1 cellular context compared by ENCODE assay signal in the genomic region with DNA sequence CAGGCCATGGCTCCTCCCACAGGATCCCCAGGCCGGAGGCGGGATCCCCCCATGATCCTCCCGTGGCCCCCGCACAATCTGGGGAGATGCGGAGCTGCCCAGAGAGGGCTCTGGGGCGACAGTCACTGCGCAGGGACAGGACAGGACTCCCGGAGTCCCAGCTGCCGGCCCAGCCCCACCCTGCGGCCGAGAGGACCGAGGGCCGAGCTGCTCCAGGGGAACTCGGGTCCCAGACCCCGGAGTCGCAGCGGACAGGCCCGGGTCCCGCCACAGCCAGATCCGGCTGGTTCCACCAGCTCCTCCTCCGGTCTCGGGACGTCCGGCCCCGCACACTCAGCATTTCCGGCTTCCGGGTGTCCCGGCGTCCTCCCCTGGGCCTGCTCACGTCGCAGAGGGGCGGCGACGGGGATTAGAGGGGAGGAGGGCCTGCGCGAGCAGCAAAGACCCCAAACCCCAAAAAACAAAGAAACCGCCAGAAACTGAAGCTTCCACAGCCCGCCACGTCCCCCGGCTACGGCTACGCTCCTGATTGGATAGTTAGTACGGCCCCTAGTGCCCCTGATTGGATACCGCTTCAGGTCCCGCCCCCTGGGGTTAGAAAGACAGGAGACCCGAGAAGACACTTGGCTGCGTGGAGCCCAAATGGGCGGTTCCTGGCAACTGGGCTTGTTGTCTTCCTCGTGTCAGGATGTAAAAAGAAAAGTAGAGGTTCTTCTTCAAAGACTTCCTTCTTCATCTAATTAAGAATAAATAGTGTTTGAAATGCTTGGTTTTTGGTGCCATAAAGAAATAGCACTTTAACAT.
TF ChIP-seq lines count a peak whose summit lies in the region.

No MANE protein-coding gene starts in this region.

TF ChIP-seq in HepG2, 621 proteins besides CTCF, POLR2A, EP300 and RAD21 (continued from another document and continues in another):
- TF ChIP-seq, protein P1, sequence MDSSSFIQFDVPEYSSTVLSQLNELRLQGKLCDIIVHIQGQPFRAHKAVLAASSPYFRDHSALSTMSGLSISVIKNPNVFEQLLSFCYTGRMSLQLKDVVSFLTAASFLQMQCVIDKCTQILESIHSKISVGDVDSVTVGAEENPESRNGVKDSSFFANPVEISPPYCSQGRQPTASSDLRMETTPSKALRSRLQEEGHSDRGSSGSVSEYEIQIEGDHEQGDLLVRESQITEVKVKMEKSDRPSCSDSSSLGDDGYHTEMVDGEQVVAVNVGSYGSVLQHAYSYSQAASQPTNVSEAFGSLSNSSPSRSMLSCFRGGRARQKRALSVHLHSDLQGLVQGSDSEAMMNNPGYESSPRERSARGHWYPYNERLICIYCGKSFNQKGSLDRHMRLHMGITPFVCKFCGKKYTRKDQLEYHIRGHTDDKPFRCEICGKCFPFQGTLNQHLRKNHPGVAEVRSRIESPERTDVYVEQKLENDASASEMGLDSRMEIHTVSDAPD (CRISPR knock-in tag; IDR thresholded peaks at IDR 0.05): no peak
- TF ChIP-seq ZMAT3 (CRISPR knock-in tag; conservative IDR thresholded peaks at IDR 0.05) (0 out of 2 replicates have a peak, but pooled peaks have one; percentile 7), SMYD3 (CRISPR knock-in tag; IDR thresholded peaks at IDR 0.05) (no peak), ELF1 (CRISPR knock-in tag; IDR thresholded peaks at IDR 0.05) (peak; percentile 93), POLR2AphosphoS5 (IDR thresholded peaks at IDR 0.05; ENCODE audit: low read depth, low read length) (peak; percentile 62), FOXC1 (CRISPR knock-in tag; IDR thresholded peaks at IDR 0.05; ENCODE audit: borderline replicate concordance) (no peak), MIXL1 (CRISPR knock-in tag; IDR thresholded peaks at IDR 0.05) (no peak), NBN (conservative IDR thresholded peaks at IDR 0.05) (no peak), ZNF816 (CRISPR knock-in tag; IDR thresholded peaks at IDR 0.05; ENCODE audit: borderline replicate concordance) (no peak; the same call in 1 of the 2 replicates), SOX6 (IDR thresholded peaks at IDR 0.05) (no peak), SOX6 (CRISPR knock-in tag; IDR thresholded peaks at IDR 0.05) (peak; percentile 44), RELA (CRISPR knock-in tag; IDR thresholded peaks at IDR 0.05) (no peak), BORCS8-MEF2B (CRISPR knock-in tag; IDR thresholded peaks at IDR 0.05) (no peak), ZNF430 (CRISPR knock-in tag; IDR thresholded peaks at IDR 0.05) (no peak), MEIS2 (CRISPR knock-in tag; IDR thresholded peaks at IDR 0.05) (no peak; the same call in 1 of the 2 replicates), SMC3 (IDR thresholded peaks at IDR 0.05; ENCODE audit: low read length) (no peak), TP53 (CRISPR knock-in tag; conservative IDR thresholded peaks at IDR 0.05) (no peak), CAMTA2 (CRISPR knock-in tag; IDR thresholded peaks at IDR 0.05; ENCODE audit: borderline replicate concordance) (peak; percentile 90; the same call in 1 of the 2 replicates), SNRNP70 (IDR thresholded peaks at IDR 0.05; ENCODE audit: low read depth, low read length) (no peak), SIX4 (CRISPR knock-in tag; IDR thresholded peaks at IDR 0.05) (no peak; the same call in 1 of the 2 replicates), ZNF878 (CRISPR knock-in tag; IDR thresholded peaks at IDR 0.05) (no peak), CHD2 (IDR thresholded peaks at IDR 0.05; ENCODE audit: low read depth, low read length) (no peak), KDM4B (CRISPR knock-in tag; IDR thresholded peaks at IDR 0.05) (no peak), FOSL2 (CRISPR knock-in tag; IDR thresholded peaks at IDR 0.05) (peak; percentile 30), TEAD3 (CRISPR knock-in tag; optimal IDR thresholded peaks at IDR 0.05; ENCODE audit: borderline replicate concordance) (no peak)
- TF ChIP-seq, protein P2, sequence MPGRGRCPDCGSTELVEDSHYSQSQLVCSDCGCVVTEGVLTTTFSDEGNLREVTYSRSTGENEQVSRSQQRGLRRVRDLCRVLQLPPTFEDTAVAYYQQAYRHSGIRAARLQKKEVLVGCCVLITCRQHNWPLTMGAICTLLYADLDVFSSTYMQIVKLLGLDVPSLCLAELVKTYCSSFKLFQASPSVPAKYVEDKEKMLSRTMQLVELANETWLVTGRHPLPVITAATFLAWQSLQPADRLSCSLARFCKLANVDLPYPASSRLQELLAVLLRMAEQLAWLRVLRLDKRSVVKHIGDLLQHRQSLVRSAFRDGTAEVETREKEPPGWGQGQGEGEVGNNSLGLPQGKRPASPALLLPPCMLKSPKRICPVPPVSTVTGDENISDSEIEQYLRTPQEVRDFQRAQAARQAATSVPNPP (CRISPR knock-in tag; IDR thresholded peaks at IDR 0.05): 0 out of 2 replicates have a peak, but pooled peaks have one; percentile 26
- TF ChIP-seq, protein P3, sequence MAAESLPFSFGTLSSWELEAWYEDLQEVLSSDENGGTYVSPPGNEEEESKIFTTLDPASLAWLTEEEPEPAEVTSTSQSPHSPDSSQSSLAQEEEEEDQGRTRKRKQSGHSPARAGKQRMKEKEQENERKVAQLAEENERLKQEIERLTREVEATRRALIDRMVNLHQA (CRISPR knock-in tag; IDR thresholded peaks at IDR 0.05): no peak
- TF ChIP-seq, protein P4, sequence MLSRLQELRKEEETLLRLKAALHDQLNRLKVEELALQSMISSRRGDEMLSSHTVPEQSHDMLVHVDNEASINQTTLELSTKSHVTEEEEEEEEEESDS (CRISPR knock-in tag; IDR thresholded peaks at IDR 0.05; ENCODE audit: borderline replicate concordance): no peak
- TF ChIP-seq, protein P5, sequence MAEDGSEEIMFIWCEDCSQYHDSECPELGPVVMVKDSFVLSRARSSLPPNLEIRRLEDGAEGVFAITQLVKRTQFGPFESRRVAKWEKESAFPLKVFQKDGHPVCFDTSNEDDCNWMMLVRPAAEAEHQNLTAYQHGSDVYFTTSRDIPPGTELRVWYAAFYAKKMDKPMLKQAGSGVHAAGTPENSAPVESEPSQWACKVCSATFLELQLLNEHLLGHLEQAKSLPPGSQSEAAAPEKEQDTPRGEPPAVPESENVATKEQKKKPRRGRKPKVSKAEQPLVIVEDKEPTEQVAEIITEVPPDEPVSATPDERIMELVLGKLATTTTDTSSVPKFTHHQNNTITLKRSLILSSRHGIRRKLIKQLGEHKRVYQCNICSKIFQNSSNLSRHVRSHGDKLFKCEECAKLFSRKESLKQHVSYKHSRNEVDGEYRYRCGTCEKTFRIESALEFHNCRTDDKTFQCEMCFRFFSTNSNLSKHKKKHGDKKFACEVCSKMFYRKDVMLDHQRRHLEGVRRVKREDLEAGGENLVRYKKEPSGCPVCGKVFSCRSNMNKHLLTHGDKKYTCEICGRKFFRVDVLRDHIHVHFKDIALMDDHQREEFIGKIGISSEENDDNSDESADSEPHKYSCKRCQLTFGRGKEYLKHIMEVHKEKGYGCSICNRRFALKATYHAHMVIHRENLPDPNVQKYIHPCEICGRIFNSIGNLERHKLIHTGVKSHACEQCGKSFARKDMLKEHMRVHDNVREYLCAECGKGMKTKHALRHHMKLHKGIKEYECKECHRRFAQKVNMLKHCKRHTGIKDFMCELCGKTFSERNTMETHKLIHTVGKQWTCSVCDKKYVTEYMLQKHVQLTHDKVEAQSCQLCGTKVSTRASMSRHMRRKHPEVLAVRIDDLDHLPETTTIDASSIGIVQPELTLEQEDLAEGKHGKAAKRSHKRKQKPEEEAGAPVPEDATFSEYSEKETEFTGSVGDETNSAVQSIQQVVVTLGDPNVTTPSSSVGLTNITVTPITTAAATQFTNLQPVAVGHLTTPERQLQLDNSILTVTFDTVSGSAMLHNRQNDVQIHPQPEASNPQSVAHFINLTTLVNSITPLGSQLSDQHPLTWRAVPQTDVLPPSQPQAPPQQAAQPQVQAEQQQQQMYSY (CRISPR knock-in tag; IDR thresholded peaks at IDR 0.05): no peak
- TF ChIP-seq, protein P6, sequence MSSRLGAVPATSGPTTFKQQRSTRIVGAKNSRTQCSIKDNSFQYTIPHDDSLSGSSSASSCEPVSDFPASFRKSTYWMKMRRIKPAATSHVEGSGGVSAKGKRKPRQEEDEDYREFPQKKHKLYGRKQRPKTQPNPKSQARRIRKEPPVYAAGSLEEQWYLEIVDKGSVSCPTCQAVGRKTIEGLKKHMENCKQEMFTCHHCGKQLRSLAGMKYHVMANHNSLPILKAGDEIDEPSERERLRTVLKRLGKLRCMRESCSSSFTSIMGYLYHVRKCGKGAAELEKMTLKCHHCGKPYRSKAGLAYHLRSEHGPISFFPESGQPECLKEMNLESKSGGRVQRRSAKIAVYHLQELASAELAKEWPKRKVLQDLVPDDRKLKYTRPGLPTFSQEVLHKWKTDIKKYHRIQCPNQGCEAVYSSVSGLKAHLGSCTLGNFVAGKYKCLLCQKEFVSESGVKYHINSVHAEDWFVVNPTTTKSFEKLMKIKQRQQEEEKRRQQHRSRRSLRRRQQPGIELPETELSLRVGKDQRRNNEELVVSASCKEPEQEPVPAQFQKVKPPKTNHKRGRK (CRISPR knock-in tag; IDR thresholded peaks at IDR 0.05): no peak
- TF ChIP-seq, protein P7, sequence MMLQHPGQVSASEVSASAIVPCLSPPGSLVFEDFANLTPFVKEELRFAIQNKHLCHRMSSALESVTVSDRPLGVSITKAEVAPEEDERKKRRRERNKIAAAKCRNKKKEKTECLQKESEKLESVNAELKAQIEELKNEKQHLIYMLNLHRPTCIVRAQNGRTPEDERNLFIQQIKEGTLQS (CRISPR knock-in tag; IDR thresholded peaks at IDR 0.05): no peak
- TF ChIP-seq, protein P8, sequence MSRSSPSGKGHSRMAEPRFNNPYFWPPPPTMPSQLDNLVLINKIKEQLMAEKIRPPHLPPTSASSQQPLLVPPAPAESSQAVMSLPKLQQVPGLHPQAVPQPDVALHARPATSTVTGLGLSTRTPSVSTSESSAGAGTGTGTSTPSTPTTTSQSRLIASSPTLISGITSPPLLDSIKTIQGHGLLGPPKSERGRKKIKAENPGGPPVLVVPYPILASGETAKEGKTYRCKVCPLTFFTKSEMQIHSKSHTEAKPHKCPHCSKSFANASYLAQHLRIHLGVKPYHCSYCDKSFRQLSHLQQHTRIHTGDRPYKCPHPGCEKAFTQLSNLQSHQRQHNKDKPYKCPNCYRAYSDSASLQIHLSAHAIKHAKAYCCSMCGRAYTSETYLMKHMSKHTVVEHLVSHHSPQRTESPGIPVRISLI (CRISPR knock-in tag; IDR thresholded peaks at IDR 0.05; ENCODE audit: borderline replicate concordance): no peak
- TF ChIP-seq, protein P9, sequence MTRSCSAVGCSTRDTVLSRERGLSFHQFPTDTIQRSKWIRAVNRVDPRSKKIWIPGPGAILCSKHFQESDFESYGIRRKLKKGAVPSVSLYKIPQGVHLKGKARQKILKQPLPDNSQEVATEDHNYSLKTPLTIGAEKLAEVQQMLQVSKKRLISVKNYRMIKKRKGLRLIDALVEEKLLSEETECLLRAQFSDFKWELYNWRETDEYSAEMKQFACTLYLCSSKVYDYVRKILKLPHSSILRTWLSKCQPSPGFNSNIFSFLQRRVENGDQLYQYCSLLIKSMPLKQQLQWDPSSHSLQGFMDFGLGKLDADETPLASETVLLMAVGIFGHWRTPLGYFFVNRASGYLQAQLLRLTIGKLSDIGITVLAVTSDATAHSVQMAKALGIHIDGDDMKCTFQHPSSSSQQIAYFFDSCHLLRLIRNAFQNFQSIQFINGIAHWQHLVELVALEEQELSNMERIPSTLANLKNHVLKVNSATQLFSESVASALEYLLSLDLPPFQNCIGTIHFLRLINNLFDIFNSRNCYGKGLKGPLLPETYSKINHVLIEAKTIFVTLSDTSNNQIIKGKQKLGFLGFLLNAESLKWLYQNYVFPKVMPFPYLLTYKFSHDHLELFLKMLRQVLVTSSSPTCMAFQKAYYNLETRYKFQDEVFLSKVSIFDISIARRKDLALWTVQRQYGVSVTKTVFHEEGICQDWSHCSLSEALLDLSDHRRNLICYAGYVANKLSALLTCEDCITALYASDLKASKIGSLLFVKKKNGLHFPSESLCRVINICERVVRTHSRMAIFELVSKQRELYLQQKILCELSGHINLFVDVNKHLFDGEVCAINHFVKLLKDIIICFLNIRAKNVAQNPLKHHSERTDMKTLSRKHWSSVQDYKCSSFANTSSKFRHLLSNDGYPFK (CRISPR knock-in tag; IDR thresholded peaks at IDR 0.05; ENCODE audit: borderline replicate concordance): peak; percentile 78; the same call in 1 of the 2 replicates
- TF ChIP-seq, protein P10, sequence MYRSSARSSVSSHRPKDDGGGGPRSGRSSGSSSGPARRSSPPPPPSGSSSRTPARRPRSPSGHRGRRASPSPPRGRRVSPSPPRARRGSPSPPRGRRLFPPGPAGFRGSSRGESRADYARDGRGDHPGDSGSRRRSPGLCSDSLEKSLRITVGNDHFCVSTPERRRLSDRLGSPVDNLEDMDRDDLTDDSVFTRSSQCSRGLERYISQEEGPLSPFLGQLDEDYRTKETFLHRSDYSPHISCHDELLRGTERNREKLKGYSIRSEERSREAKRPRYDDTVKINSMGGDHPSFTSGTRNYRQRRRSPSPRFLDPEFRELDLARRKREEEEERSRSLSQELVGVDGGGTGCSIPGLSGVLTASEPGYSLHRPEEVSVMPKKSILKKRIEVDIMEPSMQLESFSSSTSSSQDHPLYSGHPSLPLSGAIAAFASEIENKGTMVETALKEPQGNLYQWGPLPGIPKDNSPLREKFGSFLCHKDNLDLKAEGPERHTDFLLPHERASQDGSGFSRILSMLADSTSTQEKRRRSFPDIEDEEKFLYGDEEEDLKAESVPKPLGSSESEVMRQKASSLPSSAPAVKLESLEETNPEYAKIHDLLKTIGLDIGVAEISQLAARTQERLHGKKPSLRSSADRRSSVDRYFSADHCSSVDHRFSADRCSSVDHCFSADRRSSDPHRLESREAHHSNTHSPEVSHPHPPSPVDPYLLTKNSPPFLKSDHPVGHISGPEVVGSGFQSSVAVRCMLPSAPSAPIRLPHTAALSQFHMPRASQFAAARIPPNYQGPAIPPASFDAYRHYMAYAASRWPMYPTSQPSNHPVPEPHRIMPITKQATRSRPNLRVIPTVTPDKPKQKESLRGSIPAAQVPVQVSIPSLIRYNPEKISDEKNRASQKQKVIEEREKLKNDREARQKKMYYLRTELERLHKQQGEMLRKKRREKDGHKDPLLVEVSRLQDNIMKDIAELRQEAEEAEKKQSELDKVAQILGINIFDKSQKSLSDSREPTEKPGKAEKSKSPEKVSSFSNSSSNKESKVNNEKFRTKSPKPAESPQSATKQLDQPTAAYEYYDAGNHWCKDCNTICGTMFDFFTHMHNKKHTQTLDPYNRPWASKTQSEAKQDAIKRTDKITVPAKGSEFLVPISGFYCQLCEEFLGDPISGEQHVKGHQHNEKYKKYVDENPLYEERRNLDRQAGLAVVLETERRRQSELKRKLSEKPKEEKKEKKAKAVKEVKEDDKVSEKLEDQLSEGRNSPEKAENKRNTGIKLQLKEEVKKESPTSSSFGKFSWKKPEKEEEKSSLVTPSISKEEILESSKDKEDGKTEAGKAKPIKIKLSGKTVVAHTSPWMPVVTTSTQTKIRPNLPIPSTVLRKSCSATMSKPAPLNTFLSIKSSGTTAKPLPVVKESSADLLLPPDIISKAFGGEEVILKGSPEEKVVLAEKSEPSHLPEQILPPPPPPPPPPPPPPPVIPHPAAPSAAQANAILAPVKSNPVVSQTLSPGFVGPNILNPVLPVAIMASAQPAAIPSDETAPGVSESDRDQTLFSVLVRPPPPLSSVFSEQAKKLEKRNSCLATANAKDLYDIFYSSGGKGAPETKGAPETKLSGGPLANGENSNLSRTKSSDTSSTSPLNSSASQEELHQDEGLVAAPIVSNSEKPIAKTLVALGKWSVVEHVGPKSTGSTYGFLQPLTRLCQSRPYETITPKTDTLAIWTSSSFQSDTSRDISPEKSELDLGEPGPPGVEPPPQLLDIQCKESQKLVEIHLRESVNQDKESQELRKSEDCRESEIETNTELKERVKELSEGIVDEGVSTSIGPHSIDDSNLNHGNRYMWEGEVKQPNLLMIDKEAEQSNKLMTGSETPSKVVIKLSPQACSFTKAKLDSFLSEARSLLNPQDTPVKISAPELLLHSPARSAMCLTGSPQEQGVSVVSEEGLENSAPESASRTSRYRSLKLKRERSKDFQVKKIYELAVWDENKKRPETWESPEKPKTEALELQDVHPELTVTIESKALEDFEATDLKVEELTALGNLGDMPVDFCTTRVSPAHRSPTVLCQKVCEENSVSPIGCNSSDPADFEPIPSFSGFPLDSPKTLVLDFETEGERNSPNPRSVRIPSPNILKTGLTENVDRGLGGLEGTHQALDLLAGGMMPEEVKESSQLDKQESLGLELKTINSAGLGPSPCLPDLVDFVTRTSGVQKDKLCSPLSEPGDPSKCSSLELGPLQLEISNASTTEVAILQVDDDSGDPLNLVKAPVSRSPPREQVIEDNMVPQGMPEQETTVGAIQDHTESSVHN (CRISPR knock-in tag; IDR thresholded peaks at IDR 0.05): no peak
